8 cellular contexts compared by ENCODE assay signal in the genomic region with DNA sequence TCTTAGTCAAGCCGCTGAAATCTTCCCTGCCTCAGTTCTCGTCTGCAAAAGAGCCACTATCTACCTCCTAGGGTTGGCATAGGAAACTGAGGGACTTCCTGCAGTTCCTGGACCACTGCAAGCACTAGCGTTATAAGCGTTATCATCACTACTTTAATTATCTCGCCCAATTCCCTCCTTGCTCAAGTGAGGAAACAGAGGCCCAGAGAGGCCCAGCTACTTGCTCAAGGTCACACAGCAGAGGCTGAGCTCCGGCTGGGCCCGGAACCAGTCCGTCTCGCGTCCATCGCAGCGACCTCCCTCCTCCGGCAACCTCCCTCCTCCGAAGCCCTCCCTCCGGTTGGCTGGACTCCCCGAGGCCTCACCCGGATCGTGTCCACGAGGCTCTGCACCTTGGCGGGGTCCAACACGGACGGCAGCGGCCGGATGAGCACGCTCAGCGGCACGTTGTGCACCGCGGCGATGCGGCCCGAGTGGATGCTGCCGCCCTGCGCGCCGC. TPM values are rescaled to one million over a fixed set of nuclear protein-coding genes. Genes with fewer than 3 reads are reported as not detected.
DNase-seq lines count a peak whose midpoint lies in the region; ATAC-seq and TF ChIP-seq lines count a peak whose summit lies in the region.

No MANE protein-coding gene starts in this region.

- peaks cover 39% of the 10 kb centered on the region for H3K79me2 ChIP-seq in OCI-LY3 (ENCODE audit: low read length)

- peak overlapping the region; percentile 80 for H3K27ac ChIP-seq in 22Rv1
- peak overlapping the region; percentile 52 for H3K27ac ChIP-seq in OCI-LY3 (ENCODE audit: low read length)
- peak overlapping the region; percentile 57 for H3K27ac ChIP-seq in colonic mucosa

- intact Hi-C loops in colonic mucosa (cut with DNase I) = loop anchor here (5.0 kb wide), 1 partner anchor 105 kb away; no protein-coding TSS in a partner anchor

- H3K9ac ChIP-seq in OCI-LY3 (ENCODE audit: low read length) (peak overlapping the region; percentile 77), colonic mucosa (ENCODE audit: low read depth in 2 of 2, low read length in 2 of 2) (peak overlapping the region; percentile 76 to 97)

- H4K20me1 ChIP-seq in OCI-LY3 (ENCODE audit: insufficient read depth, low read length) = no peaks in the 10 kb centered on the region

- H3K4me3 ChIP-seq in OCI-LY3 (ENCODE audit: low read length) (peak overlapping the region; percentile 87), colonic mucosa (peak overlapping the region; percentile 65)

- no peak for TF ChIP-seq CTCF in 22Rv1 (IDR thresholded peaks at IDR 0.05)
- no peak for TF ChIP-seq CTCF in OCI-LY3 (IDR thresholded peaks at IDR 0.05; ENCODE audit: low read depth, low read length)
- no peak for TF ChIP-seq CTCF in colonic mucosa (IDR thresholded peaks at IDR 0.05)
- no peak for TF ChIP-seq CTCF in mesothelial cell of epicardium (IDR thresholded peaks at IDR 0.05; ENCODE audit: unreplicated experiment)

- H3K4me1 ChIP-seq in OCI-LY3 (ENCODE audit: low read length) (peaks cover 23% of the 10 kb centered on the region), colonic mucosa (no peaks in the 10 kb centered on the region)

- peak overlapping the region; percentile 14 for H2AFZ ChIP-seq in OCI-LY3 (ENCODE audit: low read depth, low read length)

- ATAC-seq in GM19372 (IDR thresholded peaks at IDR 0.05; ENCODE audit: low read depth, unreplicated experiment) = peak; percentile 32
- ATAC-seq in HG03139 (IDR thresholded peaks at IDR 0.05; ENCODE audit: unreplicated experiment) = no peak

- H3K27ac Mint-ChIP-seq in mesothelial cell of epicardium = no peak overlapping the region

- DNase-seq in colonic mucosa = peak; percentile 37
- peak in 1 of 2 experiments; percentile 58 for DNase-seq in mesothelial cell of epicardium (ENCODE audit: low spot score in 2 of 2, unreplicated experiment in 2 of 2)
- DNase-seq in cortex of kidney (lab: John Stamatoyannopoulos, UW) = no peak
- no peak for DNase-seq in NCI-H1048 (lab: John Stamatoyannopoulos, UW)

- H3K9me3 ChIP-seq in OCI-LY3 (ENCODE audit: insufficient read depth, low read length) = no peaks in the 10 kb centered on the region
- H3K9me3 ChIP-seq in colonic mucosa = no peaks in the 10 kb centered on the region

- H3K4me2 ChIP-seq in OCI-LY3 (ENCODE audit: low read length) = peak overlapping the region; percentile 95

- H3K4me1 Mint-ChIP-seq in mesothelial cell of epicardium = peaks cover 18% of the 10 kb centered on the region

- peaks cover 23% of the 10 kb centered on the region for H3K36me3 Mint-ChIP-seq in mesothelial cell of epicardium

- no peaks in the 10 kb centered on the region for H3K9me3 Mint-ChIP-seq in mesothelial cell of epicardium

- H3K36me3 ChIP-seq in OCI-LY3 (replicated peaks; ENCODE audit: low read depth, low read length) (peaks cover 30% of the 10 kb centered on the region), colonic mucosa (no peaks in the 10 kb centered on the region)

- no peaks in the 10 kb centered on the region for H3K27me3 Mint-ChIP-seq in mesothelial cell of epicardium (ENCODE audit: low read depth)

- H3K27me3 ChIP-seq in OCI-LY3 (ENCODE audit: low read depth, low read length) (no peaks in the 10 kb centered on the region), colonic mucosa (no peaks in the 10 kb centered on the region)

- peak overlapping the region; percentile 70 for H3K4me3 Mint-ChIP-seq in mesothelial cell of epicardium

RNA-seq across cellular contexts. Expression of gene SRXN1, which starts 0.3 kb away (rescaled TPM):
- total RNA-seq in colonic mucosa (10 to 100 TPM; 20.8 to 25.3 TPM), mesothelial cell of epicardium (13.3 to 13.6 TPM (median 13.5 TPM) in 3 replicates)

RNA-seq across cellular contexts. Expression of gene SCRT2, which starts 22.9 kb away (rescaled TPM):
- total RNA-seq in colonic mucosa (not detected), mesothelial cell of epicardium (not detected in 3 replicates)

RNA-seq across cellular contexts. Expression of gene TCF15, which starts 42.6 kb away (rescaled TPM):
- total RNA-seq in colonic mucosa (under 1 TPM; 0.16 to 0.22 TPM), mesothelial cell of epicardium (0.74 to 0.90 TPM (median 0.75 TPM) in 3 replicates)
